In genomic region chr2:75621228-75621627, GRCh38 we compare ENCODE assay signal across 19 cellular contexts. TPM values are rescaled to one million over a fixed set of nuclear protein-coding genes. Genes with fewer than 3 reads are reported as not detected.
DNase-seq lines count a peak whose midpoint lies in the region; ATAC-seq, FAIRE-seq and TF ChIP-seq lines count a peak whose summit lies in the region.
"Had no signal": no experiment of that assay in that cellular context is flagged by ENCODE, and none has a peak within 500 bp of the region (broad histone marks: within the 10 kb centered on the region; RNA-seq: fewer than 3 reads in every experiment).

No MANE protein-coding gene starts in this region.

- FAIRE-seq in GM12878 (lab: Jason Lieb, UNC): no peak
- FAIRE-seq: A204.1, D721Med, H1, HepG2 had no signal

- POLR2A ChIA-PET in GM12878 (lab: Charles Lee): no interaction called here

- no peaks in the 10 kb centered on the region; the same call in 2 of the 3 replicates for H3K9me3 ChIP-seq in GM12878 (replicated peaks; ENCODE audit: control insufficient read depth, insufficient read depth, low read length)
- no peaks in the 10 kb centered on the region for H3K9me3 ChIP-seq in transverse colon
- H3K9me3 ChIP-seq: BE2C had no signal

- H3K79me2 ChIP-seq in GM12878 (ENCODE audit: control insufficient read depth, insufficient read depth, low read length): no peaks in the 10 kb centered on the region

- CTCF ChIA-PET in GM12878 (lab: Yijun Ruan, JAX): interaction anchor here (0.6 to 4.2 kb wide), 3 partner anchors 12 to 201 kb away, joined by 3 to 24 read pairs (median 4); no protein-coding TSS in a partner anchor

- H3K4me3 ChIP-seq in GM12878 (no peak overlapping the region), transverse colon (no peak overlapping the region)

- RAD21 ChIA-PET in GM12878 (lab: Charles Lee; ENCODE audit: unreplicated experiment): interaction anchor here (2.1 kb wide), 1 partner anchor 13 kb away, joined by 5 read pairs; no protein-coding TSS in a partner anchor

- BruUV-seq in GM12878 (replicated peaks; lab: Mats Ljungman, UMichigan): no TSS peak

- no peak for TF ChIP-seq POLR2A in GM12878 (IDR thresholded peaks at IDR 0.05; ENCODE audit: low read depth, low read length)
- TF ChIP-seq POLR2A in transverse colon (IDR thresholded peaks at IDR 0.05): no peak

- H3K4me2 ChIP-seq in GM12878 (ENCODE audit: control insufficient read depth, insufficient read depth): no peak overlapping the region

- TF ChIP-seq EP300 in GM12878 (IDR thresholded peaks at IDR 0.05; ENCODE audit: borderline replicate concordance in 1 of 2, control insufficient read depth in 1 of 2, low read depth in 2 of 2, low read length in 2 of 2): no peak
- TF ChIP-seq EP300 in transverse colon (IDR thresholded peaks at IDR 0.05; ENCODE audit: low read depth): no peak

- no peak overlapping the region for H3K27ac ChIP-seq in GM12878 (ENCODE audit: control insufficient read depth, insufficient read depth)
- peak overlapping the region; percentile 61 for H3K27ac ChIP-seq in foreskin keratinocyte
- H3K27ac ChIP-seq in transverse colon: no peak overlapping the region

- H3K36me3 ChIP-seq in GM12878 (ENCODE audit: control insufficient read depth in 2 of 2, insufficient read depth in 2 of 2, low read length in 1 of 2) (no peaks in the 10 kb centered on the region), transverse colon (no peaks in the 10 kb centered on the region)
- H3K36me3 ChIP-seq: BE2C had no signal

- H3K4me1 ChIP-seq in GM12878 (ENCODE audit: control insufficient read depth, insufficient read depth, low read length): no peaks in the 10 kb centered on the region
- H3K4me1 ChIP-seq in foreskin keratinocyte: peaks cover 11% of the 10 kb centered on the region
- H3K4me1 ChIP-seq in transverse colon: no peaks in the 10 kb centered on the region
- H3K4me1 ChIP-seq: BE2C, Caco-2 had no signal

- peaks cover 0 to 2% of the 10 kb centered on the region in 2 experiments; a peak in 2 of 4 replicates for H3K27me3 ChIP-seq in GM12878 (replicated peaks in 1 of 2; ENCODE audit: control insufficient read depth in 2 of 2, insufficient read depth in 2 of 2, low read length in 1 of 2)
- no peaks in the 10 kb centered on the region for H3K27me3 ChIP-seq in foreskin keratinocyte
- H3K27me3 ChIP-seq in transverse colon: peaks cover 3% of the 10 kb centered on the region
- H3K27me3 ChIP-seq: BE2C had no signal

- H2AFZ ChIP-seq in GM12878 (ENCODE audit: control insufficient read depth, low read depth, low read length): no peak overlapping the region

- intact Hi-C loops in GM12878 (cut with micrococcal nuclease; ENCODE audit: unreplicated experiment) (loop anchor here (10.0 kb wide), 1 partner anchor 926 kb away; no protein-coding TSS in a partner anchor), transverse colon (cut with DNase I; ENCODE audit: low total_unique reads) (no loop called here)

- 0% methylated on average over 4 of the region's 4 CpGs for WGBS in GM12878 (ENCODE audit: insufficient coverage, insufficient replicate concordance, low lambda C conversion rate, missing lambda C conversion rate)
- WGBS in transverse colon (ENCODE audit: low coverage in 1 of 2), 2 donors: 78 to 80% methylated on average over 1 to 4 of the region's 4 CpGs

- ATAC-seq in GM12878 (no peak), foreskin keratinocyte (no peak)
- ATAC-seq: HepG2 had no signal

- no peak for TF ChIP-seq CTCF in GM12878 (IDR thresholded peaks at IDR 0.05 in 2 of 3, conservative IDR thresholded peaks at IDR 0.05 in 1 of 3; ENCODE audit: control insufficient read depth in 2 of 3, extremely low read depth in 1 of 3, insufficient read depth in 1 of 3, low read depth in 3 of 3, low read length in 3 of 3)
- no peak for TF ChIP-seq CTCF in foreskin keratinocyte (conservative IDR thresholded peaks at IDR 0.05)
- no peak for TF ChIP-seq CTCF in transverse colon (IDR thresholded peaks at IDR 0.05)

- no peak overlapping the region for H3K9ac ChIP-seq in GM12878 (ENCODE audit: control insufficient read depth, insufficient read depth, low read length)

- in situ Hi-C loops in GM12878 (cut with MboI) (no loop called here), transverse colon (cut with MboI; ENCODE audit: low pct_ligation_motif_present in 1 of 4, low pct_unique_long_range_greater_than_20kb in 1 of 4, low sequenced_read_pairs in 3 of 4) (loop anchor here (25.0 kb wide), 2 partner anchors 709 to 934 kb away; no protein-coding TSS in a partner anchor)

- DNase-seq in MV-4-11 (lab: John Stamatoyannopoulos, UW) (peak; percentile 28), OCI-M1 (lab: John Stamatoyannopoulos, UW) (peak; percentile 26), GM12878 (ENCODE audit: low read depth, low spot score) (no peak), foreskin keratinocyte (no peak), CD1c-positive myeloid dendritic cell (ENCODE audit: extremely low spot score) (no peak), EL (no peak), transverse colon (no peak), NCI-H2171 treated with DMSO at 0.1 percent for 48 hours (lab: John Stamatoyannopoulos, UW) (no peak)
- DNase-seq: ACHN; BE2C; C1 segment of cervical spinal cord; Caco-2; CD4-positive, alpha-beta T cell; GDM1; H9 had no signal

- TF ChIP-seq RAD21 in GM12878 (IDR thresholded peaks at IDR 0.05; ENCODE audit: insufficient read depth, low read depth, low read length): no peak

- no peaks in the 10 kb centered on the region for H4K20me1 ChIP-seq in GM12878 (ENCODE audit: control insufficient read depth, insufficient read depth)

- SMC1A ChIA-PET in GM12878 (lab: Charles Lee; ENCODE audit: uncharacterized antibody, unreplicated experiment): interaction anchor here (1.2 to 1.6 kb wide), 3 partner anchors 11 to 19 kb away, joined by 3 to 4 read pairs (median 3); no protein-coding TSS in a partner anchor

TF ChIP-seq in GM12878, 131 proteins besides CTCF, POLR2A, EP300 and RAD21:
- TF ChIP-seq SMARCA5 (IDR thresholded peaks at IDR 0.05) (no peak), SPI1 (IDR thresholded peaks at IDR 0.05; ENCODE audit: borderline replicate concordance, insufficient read depth, low read depth, low read length) (peak; percentile 23; the same call in 1 of the 2 replicates), ZNF24 (IDR thresholded peaks at IDR 0.05) (no peak)

RNA-seq across cellular contexts. Expression of gene MRPL19, which starts 25.4 kb away (rescaled TPM):
- total RNA-seq in GM12878 (2013; cell fraction: nucleolus; rRNA removed): 56.5 and 60.0 TPM in 2 replicates
- 54.1 and 60.4 TPM in 2 replicates for total RNA-seq in GM12878 (2014; rRNA removed)
- 42.1 and 46.8 TPM in 2 replicates for total RNA-seq in GM12878 (2014; rRNA removed; fragmentation: Illumina TruSeq; extraction: Trizol)
- total RNA-seq in GM12878 (2021): 62.1 and 63.0 TPM in 2 replicates
- polyA plus RNA-seq in GM12878 (2011; ENCODE audit: low read depth): 14.5 TPM
- polyA plus RNA-seq in GM12878 (2011; rRNA removed): 63.1 and 105 TPM in 2 replicates
- 17.8 and 19.2 TPM in 2 replicates for polyA plus RNA-seq in GM12878 (2011; cell fraction: cytosol; rRNA removed)
- polyA plus RNA-seq in GM12878 (2011; cell fraction: nucleus; rRNA removed): 18.9 and 21.4 TPM in 2 replicates
- 18.3 and 24.9 TPM in 2 replicates for polyA plus RNA-seq in GM12878 (2012)
- polyA plus RNA-seq in GM12878 (2014; fragmentation: Illumina TruSeq; extraction: Trizol): 43.7 and 55.7 TPM in 2 replicates
- 10 to 100 TPM; 13.1 to 17.9 TPM for polyA plus RNA-seq in GM12878 (2014; fragmentation: Nextera tagmentation; extraction: Ambion mirVana)
- polyA plus RNA-seq in GM12878 (2014; rRNA removed): 52.7 and 63.0 TPM in 2 replicates
- polyA plus RNA-seq in GM12878 (2016; fragmentation: Nextera tagmentation; extraction: Ambion mirVana): 10 to 100 TPM; 89.7 to 99.0 TPM
- polyA minus RNA-seq in GM12878 (2011; rRNA and poly(A)+ RNA removed): 21.8 and 27.0 TPM in 2 replicates
- 9.9 and 12.6 TPM in 2 replicates for polyA minus RNA-seq in GM12878 (2011; cell fraction: cytosol; rRNA and poly(A)+ RNA removed)
- 56.1 and 87.4 TPM in 2 replicates for polyA minus RNA-seq in GM12878 (2011; cell fraction: nucleus; rRNA and poly(A)+ RNA removed)
- 76.9 and 79.7 TPM in 2 replicates for total RNA-seq in foreskin keratinocyte
- polyA plus RNA-seq in foreskin keratinocyte: 50.3 and 61.5 TPM in 2 replicates
- total RNA-seq in transverse colon: 100 to 1,000 TPM in 1 of 4 donors, 10 to 100 TPM in 2, 1 to 10 TPM in 1; 4.4 to 131 (median 27.4) TPM

Comparison
In these comparisons a context has a peak if more than half of its experiments do, and no peak if none do; other contexts are left out.
1. DNase-seq: peak in MV-4-11 (single experiment) and OCI-M1 (single experiment); none in GM12878 (single experiment), foreskin keratinocyte (0 of 2), CD1c-positive myeloid dendritic cell (single experiment), EL (single experiment), transverse colon (single experiment) and NCI-H2171 treated with DMSO at 0.1 percent for 48 hours (single experiment).